ENCODE assay signal across 9 cellular contexts in the genomic region with DNA sequence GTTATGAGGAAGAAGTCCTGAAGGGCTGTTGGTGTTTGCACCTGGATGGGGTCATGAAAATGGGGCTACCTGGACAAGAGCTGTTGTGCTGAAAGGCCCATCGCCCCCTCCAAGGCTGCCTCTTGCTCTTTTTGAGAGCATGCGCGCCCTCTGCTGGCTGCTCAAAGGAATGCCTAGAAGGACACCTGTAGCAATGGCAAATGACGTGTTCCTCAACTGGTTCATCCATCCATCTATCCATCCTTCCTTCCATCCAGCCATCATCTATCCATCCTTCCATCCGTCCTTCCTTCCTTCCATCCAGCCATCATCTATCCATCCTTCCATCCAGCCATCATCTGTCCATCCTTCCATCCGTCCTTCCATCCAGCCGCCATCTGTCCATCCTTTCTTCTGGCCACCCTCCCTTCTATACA. TPM values are rescaled to one million over a fixed set of nuclear protein-coding genes. Genes with fewer than 3 reads are reported as not detected.
DNase-seq lines count a peak whose midpoint lies in the region; TF ChIP-seq lines count a peak whose summit lies in the region.
"Had no signal": no experiment of that assay in that cellular context is flagged by ENCODE, and none has a peak within 500 bp of the region (broad histone marks: within the 10 kb centered on the region; RNA-seq: fewer than 3 reads in every experiment).

No MANE protein-coding gene starts in this region.

- no peaks in the 10 kb centered on the region for H3K9me3 ChIP-seq in SJSA1 (replicated peaks)
- H3K9me3 ChIP-seq in ovary, result no peaks in the 10 kb centered on the region
- no peaks in the 10 kb centered on the region for H3K9me3 ChIP-seq in tibial nerve
- H3K9me3 ChIP-seq: BLaER1 treated with 17β-estradiol and CSF1 and Interleukin-3, amounts not matched to agents 10 nM and 100 nM had no signal

- H3K27ac ChIP-seq in SJSA1 (no peak overlapping the region), ovary (no peak overlapping the region), tibial nerve (no peak overlapping the region)
- H3K27ac ChIP-seq: BLaER1 treated with 17β-estradiol and CSF1 and Interleukin-3, amounts not matched to agents 10 nM and 100 nM had no signal

- H3K36me3 ChIP-seq in SJSA1, result no peaks in the 10 kb centered on the region
- H3K36me3 ChIP-seq in ovary, result no peaks in the 10 kb centered on the region
- H3K36me3 ChIP-seq in tibial nerve, result peaks cover 0 to 2% (median 0%) of the 10 kb centered on the region in 3 donors
- H3K36me3 ChIP-seq: BLaER1 treated with 17β-estradiol and CSF1 and Interleukin-3, amounts not matched to agents 10 nM and 100 nM had no signal

- no peaks in the 10 kb centered on the region for H3K4me1 ChIP-seq in SJSA1 (replicated peaks)
- H3K4me1 ChIP-seq in ovary (ENCODE audit: insufficient read depth), result peaks cover 2% of the 10 kb centered on the region
- peaks cover 0 to 18% (median 0%) of the 10 kb centered on the region in 4 donors for H3K4me1 ChIP-seq in tibial nerve

- peak; percentile 96 for TF ChIP-seq RAD21 in Ishikawa (IDR thresholded peaks at IDR 0.05; ENCODE audit: low read depth)

- peak; percentile 47 for DNase-seq in NCI-H2029 (lab: John Stamatoyannopoulos, UW)
- no peak for DNase-seq in NCI-H2029 treated with DMSO at 0.1 percent for 48 hours (lab: John Stamatoyannopoulos, UW)
- DNase-seq in SJSA1 (ENCODE audit: low read depth in 1 of 2, low spot score in 2 of 2), result peak; percentile 65 to 76
- DNase-seq in activated gamma-delta T cell treated with anti-CD3 and anti-CD28 coated beads, Interleukin-2, amount 50 U/mL, for 16 hours (ENCODE audit: low read depth), result peak; percentile 58
- peak; percentile 74 for DNase-seq in germinal center (ENCODE audit: low spot score)
- DNase-seq in ovary, result peak; percentile 66 to 84 (median 77)
- peak; percentile 67 to 75 for DNase-seq in tibial nerve (ENCODE audit: low spot score in 2 of 2)

- 29 to 31% (median 29%) methylated on average over 7 of the region's 7 CpGs for WGBS in ovary, 3 donors
- 28 to 30% methylated on average over 7 of the region's 7 CpGs for whole genome bisulfite sequencing in tibial nerve, 2 donors

- no peak overlapping the region for H3K4me3 ChIP-seq in SJSA1
- H3K4me3 ChIP-seq in ovary, result no peak overlapping the region
- H3K4me3 ChIP-seq in tibial nerve, result no peak overlapping the region
- H3K4me3 ChIP-seq: BLaER1 treated with 17β-estradiol and CSF1 and Interleukin-3, amounts not matched to agents 10 nM and 100 nM had no signal

- H3K27me3 ChIP-seq in SJSA1 (replicated peaks), result no peaks in the 10 kb centered on the region
- no peaks in the 10 kb centered on the region for H3K27me3 ChIP-seq in ovary
- no peaks in the 10 kb centered on the region for H3K27me3 ChIP-seq in tibial nerve
- H3K27me3 ChIP-seq: BLaER1 treated with 17β-estradiol and CSF1 and Interleukin-3, amounts not matched to agents 10 nM and 100 nM had no signal

- intact Hi-C loops in ovary (cut with DNase I), result loop anchor here (5.0 to 10.0 kb wide), 5 partner anchors 160 to 720 kb away; partner anchors contain the start of gene NPAS2 (in 1 of the 4)

- no peak for TF ChIP-seq EP300 in Ishikawa (IDR thresholded peaks at IDR 0.05; ENCODE audit: borderline replicate concordance)
- no peak for TF ChIP-seq EP300 in ovary (IDR thresholded peaks at IDR 0.05)
- TF ChIP-seq EP300 in tibial nerve (IDR thresholded peaks at IDR 0.05), result peak in 1 of 2 donors; percentile 37

- TF ChIP-seq POLR2A in ovary (IDR thresholded peaks at IDR 0.05) (no peak), tibial nerve (IDR thresholded peaks at IDR 0.05) (no peak)

- TF ChIP-seq CTCF in ovary (IDR thresholded peaks at IDR 0.05), result peak in 2 of 3 donors; percentile 77 to 81
- TF ChIP-seq CTCF in tibial nerve (IDR thresholded peaks at IDR 0.05), result peak; percentile 85 to 93 (median 89)

TF ChIP-seq in Ishikawa, 13 proteins besides CTCF, POLR2A, EP300 and RAD21:
- TF ChIP-seq ZBTB7A (IDR thresholded peaks at IDR 0.05; ENCODE audit: low read depth), result no peak
- TF ChIP-seq TCF12 (IDR thresholded peaks at IDR 0.05; ENCODE audit: low read depth), result no peak
- no peak for TF ChIP-seq EGR1 (IDR thresholded peaks at IDR 0.05)
- no peak for TF ChIP-seq TAF1 (IDR thresholded peaks at IDR 0.05; ENCODE audit: low read depth)
- TF ChIP-seq CEBPB (IDR thresholded peaks at IDR 0.05), result no peak
- no peak for TF ChIP-seq TEAD4 (IDR thresholded peaks at IDR 0.05)
- TF ChIP-seq YY1 (IDR thresholded peaks at IDR 0.05; ENCODE audit: low read depth), result no peak
- TF ChIP-seq, protein P1, sequence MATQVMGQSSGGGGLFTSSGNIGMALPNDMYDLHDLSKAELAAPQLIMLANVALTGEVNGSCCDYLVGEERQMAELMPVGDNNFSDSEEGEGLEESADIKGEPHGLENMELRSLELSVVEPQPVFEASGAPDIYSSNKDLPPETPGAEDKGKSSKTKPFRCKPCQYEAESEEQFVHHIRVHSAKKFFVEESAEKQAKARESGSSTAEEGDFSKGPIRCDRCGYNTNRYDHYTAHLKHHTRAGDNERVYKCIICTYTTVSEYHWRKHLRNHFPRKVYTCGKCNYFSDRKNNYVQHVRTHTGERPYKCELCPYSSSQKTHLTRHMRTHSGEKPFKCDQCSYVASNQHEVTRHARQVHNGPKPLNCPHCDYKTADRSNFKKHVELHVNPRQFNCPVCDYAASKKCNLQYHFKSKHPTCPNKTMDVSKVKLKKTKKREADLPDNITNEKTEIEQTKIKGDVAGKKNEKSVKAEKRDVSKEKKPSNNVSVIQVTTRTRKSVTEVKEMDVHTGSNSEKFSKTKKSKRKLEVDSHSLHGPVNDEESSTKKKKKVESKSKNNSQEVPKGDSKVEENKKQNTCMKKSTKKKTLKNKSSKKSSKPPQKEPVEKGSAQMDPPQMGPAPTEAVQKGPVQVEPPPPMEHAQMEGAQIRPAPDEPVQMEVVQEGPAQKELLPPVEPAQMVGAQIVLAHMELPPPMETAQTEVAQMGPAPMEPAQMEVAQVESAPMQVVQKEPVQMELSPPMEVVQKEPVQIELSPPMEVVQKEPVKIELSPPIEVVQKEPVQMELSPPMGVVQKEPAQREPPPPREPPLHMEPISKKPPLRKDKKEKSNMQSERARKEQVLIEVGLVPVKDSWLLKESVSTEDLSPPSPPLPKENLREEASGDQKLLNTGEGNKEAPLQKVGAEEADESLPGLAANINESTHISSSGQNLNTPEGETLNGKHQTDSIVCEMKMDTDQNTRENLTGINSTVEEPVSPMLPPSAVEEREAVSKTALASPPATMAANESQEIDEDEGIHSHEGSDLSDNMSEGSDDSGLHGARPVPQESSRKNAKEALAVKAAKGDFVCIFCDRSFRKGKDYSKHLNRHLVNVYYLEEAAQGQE (IDR thresholded peaks at IDR 0.05; ENCODE audit: low read depth), result no peak
- no peak for TF ChIP-seq NFIC (IDR thresholded peaks at IDR 0.05)
- TF ChIP-seq FOXM1 (IDR thresholded peaks at IDR 0.05; ENCODE audit: borderline replicate concordance, low read depth), result no peak
- TF ChIP-seq USF1 (IDR thresholded peaks at IDR 0.05), result no peak

RNA-seq across cellular contexts. Expression of gene RPL31, which starts 17.2 kb away (rescaled TPM):
- total RNA-seq in SJSA1 (2014; rRNA removed; shearing (Covaris generic)), result 667 and 913 TPM in 2 replicates
- total RNA-seq in ovary, result 1,000 to 10,000 TPM; 2,349 to 3,823 (median 3,072) TPM
- over 10,000 TPM in 1 of 2 donors, 1,000 to 10,000 TPM in 1; 3,276 to 14,384 TPM for polyA plus RNA-seq in ovary
- total RNA-seq in tibial nerve, result 1,000 to 10,000 TPM; 1,010 to 1,120 (median 1,024) TPM
